In genomic region chr10:93462371-93462770, GRCh38 we compare ENCODE assay signal across 11 cellular contexts. TPM values are rescaled to one million over a fixed set of nuclear protein-coding genes. Genes with fewer than 3 reads are reported as not detected.
DNase-seq lines count a peak whose midpoint lies in the region; ATAC-seq, FAIRE-seq and TF ChIP-seq lines count a peak whose summit lies in the region.
"Had no signal": no experiment of that assay in that cellular context is flagged by ENCODE, and none has a peak within 500 bp of the region (broad histone marks: within the 10 kb centered on the region; RNA-seq: fewer than 3 reads in every experiment).

No MANE protein-coding gene starts in this region.

- H3K4me3 Mint-ChIP-seq in dendritic cell treated with granulocyte-macrophage colony-stimulating factor and Interleukin-4, amounts not matched to agents 40 ng/mL and 50 ng/mL, for 4 days: no peak overlapping the region

- WGBS in heart right ventricle, 2 donors: 39 to 84% methylated on average over 2 of the region's 2 CpGs
- no CpG with 5 or more reads among the region's 2 CpGs for WGBS in trophoblast cell (ENCODE audit: extremely low coverage, insufficient coverage, insufficient read length)
- WGBS in psoas muscle, 3 donors: 43 to 83% (median 63%) methylated on average over 2 of the region's 2 CpGs

- peak overlapping the region; percentile 67 for H3K18ac ChIP-seq in trophoblast cell (ENCODE audit: low read length)

- TF ChIP-seq CTCF in left ventricle myocardium inferior (IDR thresholded peaks at IDR 0.05; ENCODE audit: borderline replicate concordance): no peak
- TF ChIP-seq CTCF in heart right ventricle (IDR thresholded peaks at IDR 0.05): no peak
- TF ChIP-seq CTCF in psoas muscle (IDR thresholded peaks at IDR 0.05): no peak

- H2BK12ac ChIP-seq in trophoblast cell (ENCODE audit: low read length): no peak overlapping the region

- H3K14ac ChIP-seq in trophoblast cell (ENCODE audit: low read length): no peak overlapping the region

- H3K27ac ChIP-seq in left ventricle myocardium inferior (replicated peaks) (peak overlapping the region; percentile 93), heart right ventricle (peak overlapping the region in 5 of 10 donors; percentile 3 to 91 (median 64)), trophoblast cell (ENCODE audit: low read depth, low read length) (no peak overlapping the region), psoas muscle (no peak overlapping the region)
- H3K27ac ChIP-seq: right lobe of liver had no signal

- peaks cover 75% of the 10 kb centered on the region for H3K4me1 ChIP-seq in left ventricle myocardium inferior
- peaks cover 17 to 88% (median 50%) of the 10 kb centered on the region in 9 donors for H3K4me1 ChIP-seq in heart right ventricle
- peaks cover 49 to 59% of the 10 kb centered on the region in 2 experiments for H3K4me1 ChIP-seq in trophoblast cell (ENCODE audit: control insufficient read depth in 1 of 2, insufficient read depth in 2 of 2, low read length in 2 of 2)
- H3K4me1 ChIP-seq in psoas muscle: peaks cover 23% of the 10 kb centered on the region

- H3K4me2 ChIP-seq in trophoblast cell (ENCODE audit: low read length): no peak overlapping the region

- H3K27ac Mint-ChIP-seq in dendritic cell treated with granulocyte-macrophage colony-stimulating factor and Interleukin-4, amounts not matched to agents 40 ng/mL and 50 ng/mL, for 4 days: peak overlapping the region; percentile 65

- H3K9ac ChIP-seq in trophoblast cell (ENCODE audit: low read length): no peak overlapping the region

- no peak overlapping the region for H4K12ac ChIP-seq in trophoblast cell (ENCODE audit: low read depth, low read length)

- no peak overlapping the region for H3K23ac ChIP-seq in trophoblast cell (ENCODE audit: low read length)

- H4K8ac ChIP-seq in trophoblast cell (ENCODE audit: low read depth, low read length): no peak overlapping the region

- H3K4me3 ChIP-seq in left ventricle myocardium inferior (no peak overlapping the region), heart right ventricle (no peak overlapping the region), trophoblast cell (ENCODE audit: low read depth, low read length) (no peak overlapping the region), psoas muscle (no peak overlapping the region)
- H3K4me3 ChIP-seq: right lobe of liver had no signal

- DNase-seq in left ventricle myocardium inferior (no peak), heart right ventricle (no peak), trophoblast cell (no peak), H54 (ENCODE audit: insufficient read length, low spot score) (no peak), psoas muscle (no peak), putamen (ENCODE audit: low spot score) (no peak)
- DNase-seq: NCI-H1436 treated with DMSO at 0.1 percent for 48 hours, right lobe of liver, Right ventricle myocardium superior had no signal

- H3K4ac ChIP-seq in trophoblast cell (ENCODE audit: low read depth, low read length): peak overlapping the region; percentile 76

- peaks cover 68% of the 10 kb centered on the region for H3K4me1 Mint-ChIP-seq in dendritic cell treated with granulocyte-macrophage colony-stimulating factor and Interleukin-4, amounts not matched to agents 40 ng/mL and 50 ng/mL, for 4 days (ENCODE audit: low read depth)

- H3K36me3 ChIP-seq in left ventricle myocardium inferior: no peaks in the 10 kb centered on the region
- peaks cover 0 to 10% (median 0%) of the 10 kb centered on the region in 9 donors for H3K36me3 ChIP-seq in heart right ventricle
- peaks cover 0 to 5% of the 10 kb centered on the region in 2 experiments for H3K36me3 ChIP-seq in trophoblast cell (ENCODE audit: control insufficient read depth in 1 of 2, insufficient read depth in 2 of 2, low read length in 2 of 2)
- H3K36me3 ChIP-seq in psoas muscle (ENCODE audit: insufficient read depth in 1 of 2, low read depth in 1 of 2): no peaks in the 10 kb centered on the region
- H3K36me3 ChIP-seq: right lobe of liver had no signal

- peaks cover 51% of the 10 kb centered on the region for H3K79me1 ChIP-seq in trophoblast cell (ENCODE audit: low read length)

- peaks cover 14% of the 10 kb centered on the region for H3K36me3 Mint-ChIP-seq in dendritic cell treated with granulocyte-macrophage colony-stimulating factor and Interleukin-4, amounts not matched to agents 40 ng/mL and 50 ng/mL, for 4 days (ENCODE audit: low read depth)

- no peak for FAIRE-seq in H54 (lab: Jason Lieb, UNC)

- H3K9me3 Mint-ChIP-seq in dendritic cell treated with granulocyte-macrophage colony-stimulating factor and Interleukin-4, amounts not matched to agents 40 ng/mL and 50 ng/mL, for 4 days: no peaks in the 10 kb centered on the region

- no peak overlapping the region for H2BK5ac ChIP-seq in trophoblast cell (ENCODE audit: low read depth, low read length, poor library complexity)

- no peak overlapping the region for H2AK5ac ChIP-seq in trophoblast cell (ENCODE audit: low read length)

- H3K9me3 ChIP-seq in left ventricle myocardium inferior (replicated peaks) (no peaks in the 10 kb centered on the region), heart right ventricle (no peaks in the 10 kb centered on the region), trophoblast cell (ENCODE audit: insufficient read depth, low read depth, low read length) (no peaks in the 10 kb centered on the region), psoas muscle (no peaks in the 10 kb centered on the region)
- H3K9me3 ChIP-seq: right lobe of liver had no signal

- intact Hi-C loops in left ventricle myocardium inferior (cut with micrococcal nuclease): no loop called here
- intact Hi-C loops in heart right ventricle (cut with DNase I): no loop called here
- intact Hi-C loops in dendritic cell treated with granulocyte-macrophage colony-stimulating factor and Interleukin-4, amounts not matched to agents 40 ng/mL and 50 ng/mL, for 4 days (cut with micrococcal nuclease): no loop called here
- intact Hi-C loops in psoas muscle (cut with DNase I): no loop called here

- no peaks in the 10 kb centered on the region for H3K27me3 Mint-ChIP-seq in dendritic cell treated with granulocyte-macrophage colony-stimulating factor and Interleukin-4, amounts not matched to agents 40 ng/mL and 50 ng/mL, for 4 days

- no peak for TF ChIP-seq POLR2A in H54 (IDR thresholded peaks at IDR 0.05; ENCODE audit: low read depth, low read length)

- ATAC-seq in heart right ventricle: no peak
- no peak for ATAC-seq in GM21576 (IDR thresholded peaks at IDR 0.05; ENCODE audit: unreplicated experiment)
- no peak for ATAC-seq in psoas muscle

- H2AFZ ChIP-seq in trophoblast cell (ENCODE audit: insufficient read depth, low read length, poor library complexity): no peak overlapping the region

- H4K91ac ChIP-seq in trophoblast cell (ENCODE audit: low read depth, low read length): peak overlapping the region; percentile 28

- H3K27me3 ChIP-seq in left ventricle myocardium inferior (ENCODE audit: low read depth): no peaks in the 10 kb centered on the region
- H3K27me3 ChIP-seq in heart right ventricle: no peaks in the 10 kb centered on the region
- no peaks in the 10 kb centered on the region for H3K27me3 ChIP-seq in trophoblast cell (ENCODE audit: insufficient read depth, low read length)
- H3K27me3 ChIP-seq in psoas muscle (ENCODE audit: insufficient read depth in 3 of 3, low read length in 2 of 3): no peaks in the 10 kb centered on the region
- H3K27me3 ChIP-seq: right lobe of liver had no signal

- peaks cover 5% of the 10 kb centered on the region for H3K79me2 ChIP-seq in trophoblast cell (ENCODE audit: control insufficient read depth, insufficient read depth, low read length, poor library complexity)

- H2BK120ac ChIP-seq in trophoblast cell (ENCODE audit: insufficient read depth, low read length, poor library complexity): peak overlapping the region; percentile 7

RNA-seq across cellular contexts. Expression of gene MYOF, which starts 19.8 kb away (rescaled TPM):
- 43.6 TPM for total RNA-seq in left ventricle myocardium inferior
- total RNA-seq in heart right ventricle: 10 to 100 TPM; 21.7 to 54.6 (median 41.6) TPM
- polyA plus RNA-seq in heart right ventricle: 10 to 100 TPM; 14.5 to 32.4 TPM
- 105 and 106 TPM in 2 replicates for polyA plus RNA-seq in trophoblast cell (2013)
- total RNA-seq in psoas muscle: 1 to 10 TPM; 4.2 to 9.4 (median 5.8) TPM
- polyA plus RNA-seq in psoas muscle: 1 to 10 TPM in 2 of 3 donors, under 1 TPM in 1; 0.70 to 3.6 (median 2.1) TPM

RNA-seq across cellular contexts. Expression of gene CEP55, which starts 34.0 kb away (rescaled TPM):
- total RNA-seq in left ventricle myocardium inferior: 0.66 TPM
- 1 to 10 TPM in 2 of 10 donors, under 1 TPM in 5, not detected in 3; 0.13 to 4.4 (median 0.51) TPM for total RNA-seq in heart right ventricle
- polyA plus RNA-seq in heart right ventricle: under 1 TPM; 0.20 to 0.22 TPM
- 26.3 and 28.5 TPM in 2 replicates for polyA plus RNA-seq in trophoblast cell (2013)
- under 1 TPM in 2 of 4 donors, not detected in 2; 0.10 to 0.29 TPM for total RNA-seq in psoas muscle
- polyA plus RNA-seq in psoas muscle: under 1 TPM in 2 of 3 donors, not detected in 1; 0.16 to 0.25 TPM
